In genomic region chr10:17454181-17454800, GRCh38 we compare ENCODE assay signal across 8 cellular contexts. TPM values are rescaled to one million over a fixed set of nuclear protein-coding genes. Genes with fewer than 3 reads are reported as not detected.
DNase-seq lines count a peak whose midpoint lies in the region; ATAC-seq, FAIRE-seq and TF ChIP-seq lines count a peak whose summit lies in the region.

Gene ST8SIA6, minus strand, starts transcription at chr10:17454595. Its CDS starts 340 bp downstream, at chr10:17454255.

- no peak within 1 kb of the TSS for H2AFZ ChIP-seq in Karpas-422 (ENCODE audit: low read length)

- peaks cover 6% of the 10 kb centered on the region for H3K36me3 Mint-ChIP-seq in activated CD4-positive, alpha-beta T cell treated with anti-CD3 and anti-CD28 coated beads, Interleukin-2, amount 10 ng/mL, durations not matched to agents 7 days and 5 days (ENCODE audit: low read depth)

- H3K79me2 ChIP-seq in Karpas-422 (ENCODE audit: low read length) = no peaks in the 10 kb centered on the region

- no peak within 1 kb of the TSS for H3K9ac ChIP-seq in Karpas-422 (ENCODE audit: low read length)

- no peaks in the 10 kb centered on the region for H3K4me1 ChIP-seq in A549
- peaks cover 8% of the 10 kb centered on the region for H3K4me1 ChIP-seq in effector memory CD4-positive, alpha-beta T cell (ENCODE audit: control insufficient read depth, insufficient read depth, low read length, poor library complexity, severe bottlenecking)
- peaks cover 22% of the 10 kb centered on the region for H3K4me1 ChIP-seq in mononuclear cell (ENCODE audit: insufficient read depth, low read length)
- no peaks in the 10 kb centered on the region for H3K4me1 ChIP-seq in Karpas-422 (ENCODE audit: low read length)

- TF ChIP-seq CTCF in A549 (IDR thresholded peaks at IDR 0.05) = no peak; the same call in 2 of the 3 replicates

- DNase-seq in A549 (ENCODE audit: low read depth in 1 of 2, low spot score in 1 of 2) = peak; percentile 37 to 58
- peak; percentile 50 for DNase-seq in activated CD4-positive, alpha-beta T cell treated with anti-CD3 and anti-CD28 coated beads, Interleukin-2, amount 10 ng/mL, durations not matched to agents 7 days and 5 days
- peak in 1 of 3 donors; percentile 22 for DNase-seq in effector memory CD4-positive, alpha-beta T cell
- DNase-seq in stimulated activated naive CD8-positive, alpha-beta T cell treated with anti-CD3 and anti-CD28 coated beads, Interleukin-15, Interleukin-2, amounts not matched to agents 100 U/mL and 50 U/mL, for 24 hours = peak; percentile 55
- DNase-seq in Karpas-422 = no peak

- no peaks in the 10 kb centered on the region for H4K20me1 ChIP-seq in Karpas-422 (ENCODE audit: insufficient read depth, low read depth, low read length)

- peak within 1 kb of the TSS; percentile 79 for H3K4me3 Mint-ChIP-seq in activated CD4-positive, alpha-beta T cell treated with anti-CD3 and anti-CD28 coated beads, Interleukin-2, amount 10 ng/mL, durations not matched to agents 7 days and 5 days

- POLR2A ChIA-PET in A549 (lab: Yijun Ruan, JAX) = interaction anchor here (1.2 kb wide), 1 partner anchor 163 kb away, joined by 3 read pairs; the partner anchor contains the start of gene HACD1
- POLR2A ChIA-PET in activated CD4-positive, alpha-beta T cell treated with anti-CD3 and anti-CD28 coated beads, Interleukin-2, amount 10 ng/mL, durations not matched to agents 7 days and 5 days (lab: Charles Lee) = interaction anchor here (0.7 to 1.0 kb wide), 2 partner anchors 11 to 26 kb away, joined by 3 read pairs; no protein-coding TSS in a partner anchor

- no peak for FAIRE-seq in A549 (lab: Jason Lieb, UNC)

- H3K4me2 ChIP-seq in A549 (peak within 1 kb of the TSS; percentile 100), Karpas-422 (ENCODE audit: low read depth, low read length, poor library complexity, severe bottlenecking) (no peak within 1 kb of the TSS)

- H3K27ac ChIP-seq in A549 (peak within 1 kb of the TSS; percentile 53 to 85), Karpas-422 (ENCODE audit: low read length) (no peak within 1 kb of the TSS)
- H3K27ac ChIP-seq in effector memory CD4-positive, alpha-beta T cell (ENCODE audit: insufficient read depth, low read length, poor library complexity, severe bottlenecking) = peak within 1 kb of the TSS; percentile 1

- peaks cover 20% of the 10 kb centered on the region for H3K4me1 Mint-ChIP-seq in activated CD4-positive, alpha-beta T cell treated with anti-CD3 and anti-CD28 coated beads, Interleukin-2, amount 10 ng/mL, durations not matched to agents 7 days and 5 days

- H3K9me2 ChIP-seq in Karpas-422 (replicated peaks; ENCODE audit: insufficient read depth, low read length) = no peaks in the 10 kb centered on the region

- H3K27me3 Mint-ChIP-seq in activated CD4-positive, alpha-beta T cell treated with anti-CD3 and anti-CD28 coated beads, Interleukin-2, amount 10 ng/mL, durations not matched to agents 7 days and 5 days = peaks cover 61% of the 10 kb centered on the region

- 12% methylated on average over 34 of the region's 82 CpGs for WGBS in A549 (ENCODE audit: missing lambda C conversion rate)

- no peak for TF ChIP-seq EP300 in A549 (IDR thresholded peaks at IDR 0.05)

- CTCF ChIA-PET in A549 (lab: Yijun Ruan, JAX) = interaction anchor here (0.6 to 2.4 kb wide), 8 partner anchors 20 to 219 kb away, joined by 3 to 13 read pairs (median 4); no protein-coding TSS in a partner anchor
- CTCF ChIA-PET in activated CD4-positive, alpha-beta T cell treated with anti-CD3 and anti-CD28 coated beads, Interleukin-2, amount 10 ng/mL, durations not matched to agents 7 days and 5 days (lab: Charles Lee) = no interaction called here

- H3K9me3 ChIP-seq in A549 (peaks cover 8% of the 10 kb centered on the region), mononuclear cell (ENCODE audit: low read depth, low read length) (peaks cover 4% of the 10 kb centered on the region), Karpas-422 (ENCODE audit: low read length) (no peaks in the 10 kb centered on the region)
- no peaks in the 10 kb centered on the region for H3K9me3 ChIP-seq in effector memory CD4-positive, alpha-beta T cell (ENCODE audit: control insufficient read depth, low read length)

- no peak for TF ChIP-seq POLR2A in A549 (IDR thresholded peaks at IDR 0.05; ENCODE audit: low read length)

- H3K27ac Mint-ChIP-seq in activated CD4-positive, alpha-beta T cell treated with anti-CD3 and anti-CD28 coated beads, Interleukin-2, amount 10 ng/mL, durations not matched to agents 7 days and 5 days = peak within 1 kb of the TSS; percentile 66

- H3K4me3 ChIP-seq in A549 = peak within 1 kb of the TSS; percentile 74
- peak within 1 kb of the TSS; percentile 61 for H3K4me3 ChIP-seq in effector memory CD4-positive, alpha-beta T cell (ENCODE audit: insufficient read depth, low read depth, low read length, poor library complexity, severe bottlenecking)
- H3K4me3 ChIP-seq in mononuclear cell (ENCODE audit: low read length) = peak within 1 kb of the TSS; percentile 41
- no peak within 1 kb of the TSS for H3K4me3 ChIP-seq in Karpas-422 (ENCODE audit: low read length)

- peaks cover 8% of the 10 kb centered on the region for H3K9me3 Mint-ChIP-seq in activated CD4-positive, alpha-beta T cell treated with anti-CD3 and anti-CD28 coated beads, Interleukin-2, amount 10 ng/mL, durations not matched to agents 7 days and 5 days

- ATAC-seq in A549 (peak; percentile 65 to 79), GM18909 (IDR thresholded peaks at IDR 0.05; ENCODE audit: poor library complexity, unreplicated experiment) (peak; percentile 77), HG03565 (IDR thresholded peaks at IDR 0.05; ENCODE audit: unreplicated experiment) (peak; percentile 63)
- ATAC-seq in stimulated activated naive CD8-positive, alpha-beta T cell treated with anti-CD3 and anti-CD28 coated beads, Interleukin-15, Interleukin-2, amounts not matched to agents 100 U/mL and 50 U/mL, for 24 hours = peak; percentile 37

- no peaks in the 10 kb centered on the region for H3K27me3 ChIP-seq in effector memory CD4-positive, alpha-beta T cell (replicated peaks; ENCODE audit: control insufficient read depth, insufficient read depth, low read length, poor library complexity, severe bottlenecking)
- H3K27me3 ChIP-seq in mononuclear cell (ENCODE audit: insufficient read depth, low read length) (peaks cover 30% of the 10 kb centered on the region), Karpas-422 (ENCODE audit: low read length) (no peaks in the 10 kb centered on the region)

- peak in 1 of 2 experiments; percentile 30; a peak in 2 of 5 replicates for TF ChIP-seq RAD21 in A549 (conservative IDR thresholded peaks at IDR 0.05 in 1 of 2, IDR thresholded peaks at IDR 0.05 in 1 of 2)

- no peaks in the 10 kb centered on the region for H3K36me3 ChIP-seq in effector memory CD4-positive, alpha-beta T cell (ENCODE audit: control insufficient read depth, insufficient read depth, low read length)
- H3K36me3 ChIP-seq in Karpas-422 (ENCODE audit: insufficient read depth, low read length) = no peaks in the 10 kb centered on the region

TF ChIP-seq in A549, 52 proteins besides CTCF, POLR2A, EP300 and RAD21:
- no peak for TF ChIP-seq ELK1 (IDR thresholded peaks at IDR 0.05; ENCODE audit: low read depth, low read length)
- TF ChIP-seq ATOH8 (CRISPR knock-in tag; IDR thresholded peaks at IDR 0.05; ENCODE audit: low read depth) = no peak
- no peak for TF ChIP-seq EHMT2 (IDR thresholded peaks at IDR 0.05; ENCODE audit: low read depth)
- TF ChIP-seq E2F6 (IDR thresholded peaks at IDR 0.05; ENCODE audit: borderline replicate concordance, low read depth) = 0 out of 2 replicates have a peak, but pooled peaks have one; percentile 22

RNA-seq across cellular contexts. Expression of gene ST8SIA6, which starts in this region (rescaled TPM):
- 0.16 and 0.17 TPM in 2 replicates for polyA plus RNA-seq in A549 (2011; rRNA removed)
- not detected in 2 replicates for polyA plus RNA-seq in A549 (2012; cell fraction: cytosol; rRNA removed)
- polyA plus RNA-seq in A549 (2012; cell fraction: nucleus; rRNA removed) = not detected in 2 replicates
- polyA plus RNA-seq in A549 (2017; fragmentation: RNase III; extraction: RNeasy Plus Mini Kit Qiagen cat#74134 plus additional on column Dnase treatment) = 0.09 to 0.25 TPM (median 0.20 TPM) in 3 replicates
- polyA minus RNA-seq in A549 (2011; rRNA and poly(A)+ RNA removed) = not detected in 2 replicates
- under 1 TPM; 0.15 to 0.20 TPM for total RNA-seq in activated CD4-positive, alpha-beta T cell treated with anti-CD3 and anti-CD28 coated beads, Interleukin-2, amount 10 ng/mL, durations not matched to agents 7 days and 5 days
- total RNA-seq in mononuclear cell = 1.3 TPM
- not detected in 2 replicates for total RNA-seq in Karpas-422 (2014; rRNA removed; shearing (Covaris generic); ENCODE audit: low replicate concordance)

Comparison
In these comparisons a context has a peak if more than half of its experiments do, and no peak if none do; other contexts are left out.
1. Peak in DNase-seq, ATAC-seq, H3K4me3 ChIP-seq, H3K27ac ChIP-seq and H3K4me2 ChIP-seq in A549; RNA of the gene not detected or under 1 TPM.
2. Peak in DNase-seq in activated CD4-positive, alpha-beta T cell treated with anti-CD3 and anti-CD28 coated beads, Interleukin-2, amount 10 ng/mL, durations not matched to agents 7 days and 5 days; RNA of the gene not detected or under 1 TPM.